Comparison of ENCODE assay signal across 14 cellular contexts in the genomic region with DNA sequence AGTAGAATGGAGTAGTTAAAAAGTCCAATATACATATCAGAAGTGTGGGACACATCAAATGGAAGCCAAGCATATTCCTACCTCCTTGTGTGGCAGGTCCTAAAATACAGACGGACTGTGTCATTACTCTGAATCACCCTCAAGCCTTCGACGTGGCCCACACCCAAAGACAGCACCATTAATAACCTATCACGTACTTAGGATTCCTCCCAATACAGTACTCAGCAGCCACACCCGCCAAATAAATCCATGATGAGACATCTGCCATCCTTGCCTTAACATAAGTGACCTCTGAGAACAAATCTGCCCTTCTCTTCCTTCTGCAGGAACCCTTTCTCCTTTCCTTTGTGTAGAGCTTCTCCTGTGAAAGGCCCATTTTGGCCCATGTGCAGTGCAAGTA. TPM values are rescaled to one million over a fixed set of nuclear protein-coding genes. Genes with fewer than 3 reads are reported as not detected.
DNase-seq lines count a peak whose midpoint lies in the region; ATAC-seq, FAIRE-seq and TF ChIP-seq lines count a peak whose summit lies in the region.
"Had no signal": no experiment of that assay in that cellular context is flagged by ENCODE, and none has a peak within 500 bp of the region (broad histone marks: within the 10 kb centered on the region; RNA-seq: fewer than 3 reads in every experiment).

No MANE protein-coding gene starts in this region.

- peak overlapping the region; percentile 91 for H3K27ac Mint-ChIP-seq in HFFc6
- H3K27ac Mint-ChIP-seq: activated B cell treated with CpG ODN at 0.5 μM for 24 hours; effector memory CD8-positive, alpha-beta T cell had no signal

- H3K27me3 Mint-ChIP-seq in HFFc6 (ENCODE audit: insufficient read depth), result peaks cover 3% of the 10 kb centered on the region; the same call in 1 of the 2 replicates
- H3K27me3 Mint-ChIP-seq: activated B cell treated with CpG ODN at 0.5 μM for 24 hours; effector memory CD8-positive, alpha-beta T cell had no signal

- peak in 1 of 2 experiments; percentile 22; a peak in 1 of 5 replicates for TF ChIP-seq EP300 in A549 (IDR thresholded peaks at IDR 0.05)
- TF ChIP-seq EP300 in HepG2 (IDR thresholded peaks at IDR 0.05; ENCODE audit: low read depth in 2 of 2, low read length in 2 of 2), result no peak
- TF ChIP-seq EP300 in HepG2 (CRISPR knock-in tag; IDR thresholded peaks at IDR 0.05; ENCODE audit: borderline replicate concordance), result no peak

- ATAC-seq in A549 (peak; percentile 88 to 91), HepG2 (no peak), GM18519 (IDR thresholded peaks at IDR 0.05; ENCODE audit: low FRiP score, unreplicated experiment) (no peak), GM19467 (IDR thresholded peaks at IDR 0.05; ENCODE audit: unreplicated experiment) (no peak)
- ATAC-seq: effector memory CD8-positive, alpha-beta T cell; lower lobe of right lung had no signal

- DNase-seq in A549 (ENCODE audit: low read depth in 1 of 2, low spot score in 1 of 2), result peak; percentile 73 to 86
- DNase-seq in HFFc6, result peak; percentile 85
- DNase-seq in astrocyte of the spinal cord (ENCODE audit: low read depth, low spot score), result peak; percentile 70
- peak; percentile 70 for DNase-seq in kidney tubule cell (ENCODE audit: low spot score)
- no peak for DNase-seq in HepG2 (ENCODE audit: low spot score)
- no peak for DNase-seq in DMS 273 treated with DMSO at 0.1 percent for 48 hours (lab: John Stamatoyannopoulos, UW)
- DNase-seq: activated B cell treated with CpG ODN at 0.5 μM for 24 hours; activated effector memory CD4-positive, alpha-beta T cell treated with Interleukin-2 at 50 U/mL for 16 hours; effector memory CD8-positive, alpha-beta T cell; lower lobe of right lung; NCI-H1105 treated with DMSO at 0.1 percent for 48 hours had no signal

- H3K36me3 ChIP-seq in HepG2 (replicated peaks in 1 of 2; ENCODE audit: control insufficient read depth in 1 of 2, insufficient read depth in 2 of 2, low read length in 2 of 2), result no peaks in the 10 kb centered on the region
- H3K36me3 ChIP-seq: lower lobe of right lung had no signal

- intact Hi-C loops in HepG2 (cut with micrococcal nuclease; ENCODE audit: unreplicated experiment), result no loop called here

- peaks cover 71% of the 10 kb centered on the region for H3K4me1 Mint-ChIP-seq in HFFc6 (ENCODE audit: low read depth)

- POLR2A ChIA-PET in A549 (lab: Yijun Ruan, JAX), result interaction anchor here (1.3 kb wide), 1 partner anchor 38 kb away, joined by 3 read pairs; a partner anchor contains a TSS
- POLR2A ChIA-PET in HepG2 (lab: Yijun Ruan, JAX), result no interaction called here

- H3K9me3 ChIP-seq in A549, result peaks cover 15% of the 10 kb centered on the region; the same call in 1 of the 3 replicates
- H3K9me3 ChIP-seq in HepG2 (ENCODE audit: low read length), result no peaks in the 10 kb centered on the region

- no peak overlapping the region for H3K9ac ChIP-seq in HepG2 (ENCODE audit: insufficient read depth, low read depth, low read length)

- H3K4me2 ChIP-seq in A549 (peak overlapping the region; percentile 55), HepG2 (ENCODE audit: low read depth, low read length) (no peak overlapping the region)

- no peaks in the 10 kb centered on the region for H3K27me3 ChIP-seq in HepG2 (ENCODE audit: control insufficient read depth in 1 of 2, insufficient read depth in 2 of 2, low read length in 2 of 2)

- peaks cover 6% of the 10 kb centered on the region for H3K9me3 Mint-ChIP-seq in HFFc6
- H3K9me3 Mint-ChIP-seq: effector memory CD8-positive, alpha-beta T cell had no signal

- peaks cover 26% of the 10 kb centered on the region for H3K36me3 Mint-ChIP-seq in HFFc6 (ENCODE audit: low read depth)

- TF ChIP-seq POLR2A in A549 (IDR thresholded peaks at IDR 0.05; ENCODE audit: low read length) (no peak), HepG2 (IDR thresholded peaks at IDR 0.05; ENCODE audit: insufficient read depth in 1 of 2, low read depth in 2 of 2, low read length in 2 of 2) (no peak)

- FAIRE-seq in A549 (lab: Jason Lieb, UNC) (peak; percentile 63), HepG2 (lab: Jason Lieb, UNC) (no peak)

- no peak overlapping the region for H2AFZ ChIP-seq in HepG2 (ENCODE audit: low read length)

- CTCF ChIA-PET in A549 (lab: Yijun Ruan, JAX) (interaction anchor here (1.2 kb wide), 1 partner anchor 112 kb away, joined by 4 read pairs; no protein-coding TSS in a partner anchor), HepG2 (lab: Yijun Ruan, JAX; ENCODE audit: low intra/inter-chr PET ratio, low total read pairs) (no interaction called here)

- peaks cover 37% of the 10 kb centered on the region for H4K20me1 ChIP-seq in HepG2 (ENCODE audit: insufficient read depth, low read length)

- BruUV-seq in HepG2 (replicated peaks; lab: Mats Ljungman, UMichigan), result no TSS peak

- H3K4me3 ChIP-seq in A549 (no peak overlapping the region), astrocyte of the spinal cord (ENCODE audit: low read depth, low read length) (no peak overlapping the region), HepG2 (replicated peaks in 1 of 3; ENCODE audit: insufficient read depth in 1 of 3, low read depth in 2 of 3, low read length in 3 of 3) (no peak overlapping the region)
- H3K4me3 ChIP-seq: lower lobe of right lung had no signal

- peak overlapping the region; percentile 52 to 76 for H3K27ac ChIP-seq in A549
- no peak overlapping the region for H3K27ac ChIP-seq in HepG2 (ENCODE audit: extremely low read length, insufficient read depth, low read length)
- H3K27ac ChIP-seq: C4-2B, lower lobe of right lung had no signal

- WGBS in A549 (ENCODE audit: missing lambda C conversion rate), result 7% methylated on average over 5 of the region's 5 CpGs
- 96% methylated on average over 5 of the region's 5 CpGs for WGBS in HepG2 (ENCODE audit: low lambda C conversion rate)

- H3K79me2 ChIP-seq in HepG2 (ENCODE audit: insufficient read depth, low read length), result peaks cover 88% of the 10 kb centered on the region

- no peak for TF ChIP-seq RAD21 in A549 (conservative IDR thresholded peaks at IDR 0.05 in 1 of 2, IDR thresholded peaks at IDR 0.05 in 1 of 2)
- no peak for TF ChIP-seq RAD21 in HepG2 (CRISPR knock-in tag; IDR thresholded peaks at IDR 0.05)

- H3K4me1 ChIP-seq in A549, result peaks cover 64% of the 10 kb centered on the region
- H3K4me1 ChIP-seq in HepG2 (ENCODE audit: insufficient read depth, low read length), result peaks cover 22% of the 10 kb centered on the region

- TF ChIP-seq CTCF in A549 (IDR thresholded peaks at IDR 0.05) (no peak), HFFc6 (IDR thresholded peaks at IDR 0.05) (no peak), astrocyte of the spinal cord (IDR thresholded peaks at IDR 0.05; ENCODE audit: low read depth, low read length) (no peak), HepG2 (CRISPR knock-in tag; IDR thresholded peaks at IDR 0.05) (no peak)

- peak overlapping the region; percentile 70 for H3K4me3 Mint-ChIP-seq in HFFc6
- H3K4me3 Mint-ChIP-seq: activated B cell treated with CpG ODN at 0.5 μM for 24 hours; effector memory CD8-positive, alpha-beta T cell had no signal

- in situ Hi-C loops in astrocyte of the spinal cord (cut with HindIII; ENCODE audit: low sequenced_read_pairs), result no loop called here
- in situ Hi-C loops in HepG2 (cut with HindIII; ENCODE audit: extremely low pct_ligation_motif_present, low pct_unique_long_range_greater_than_20kb), result no loop called here

TF ChIP-seq in A549, 52 proteins besides CTCF, POLR2A, EP300 and RAD21 (continues in another document):
- peak; percentile 39; the same call in 1 of the 2 replicates for TF ChIP-seq FOSL2 (IDR thresholded peaks at IDR 0.05)
- peak; percentile 72 for TF ChIP-seq FOSL2 (CRISPR knock-in tag; IDR thresholded peaks at IDR 0.05)
- no peak for TF ChIP-seq TFCP2L1 (CRISPR knock-in tag; IDR thresholded peaks at IDR 0.05)

TF ChIP-seq in HepG2, 621 proteins besides CTCF, POLR2A, EP300 and RAD21 (continues in another document):
- TF ChIP-seq ZNF160 (CRISPR knock-in tag; IDR thresholded peaks at IDR 0.05) (no peak), CREB1 (IDR thresholded peaks at IDR 0.05) (no peak), CREB1 (CRISPR knock-in tag; IDR thresholded peaks at IDR 0.05) (no peak), HOXA3 (CRISPR knock-in tag; IDR thresholded peaks at IDR 0.05) (no peak), TOE1 (CRISPR knock-in tag; IDR thresholded peaks at IDR 0.05) (no peak), HNRNPUL1 (IDR thresholded peaks at IDR 0.05; ENCODE audit: low read depth, low read length) (no peak), ZFYVE20 (CRISPR knock-in tag; IDR thresholded peaks at IDR 0.05; ENCODE audit: borderline replicate concordance, low read depth) (no peak)

RNA-seq across cellular contexts. Expression of a gene that starts 38.8 kb away (rescaled TPM):
- polyA plus RNA-seq in A549 (2011; rRNA removed), result 100 and 117 TPM in 2 replicates
- polyA plus RNA-seq in A549 (2012; cell fraction: cytosol; rRNA removed), result 38.3 and 54.8 TPM in 2 replicates
- 25.3 and 26.8 TPM in 2 replicates for polyA plus RNA-seq in A549 (2012; cell fraction: nucleus; rRNA removed)
- polyA plus RNA-seq in A549 (2017; fragmentation: RNase III; extraction: RNeasy Plus Mini Kit Qiagen cat#74134 plus additional on column Dnase treatment), result 76.3 to 86.2 TPM (median 78.5 TPM) in 3 replicates
- 47.7 and 50.8 TPM in 2 replicates for polyA minus RNA-seq in A549 (2011; rRNA and poly(A)+ RNA removed)
- total RNA-seq in HFFc6 (2021; fragmentation: NEBNext Ultra II Directional; extraction: Animal tissue kit (Norgen Biotek cat#: 25700)), result 10 to 100 TPM; 56.3 to 73.1 (median 62.6) TPM
- total RNA-seq in HepG2 (2016; rRNA removed; fragmentation: Illumina TruSeq; extraction: Trizol), result 42.6 and 49.8 TPM in 2 replicates
- 25.2 and 26.2 TPM in 2 replicates for total RNA-seq in HepG2 (2016; cell fraction: cytosol; rRNA removed; fragmentation: Illumina TruSeq; extraction: Trizol; ENCODE audit: low read depth)
- total RNA-seq in HepG2 (2016; cell fraction: insoluble cytoplasmic fraction; rRNA removed; fragmentation: Illumina TruSeq; extraction: Trizol), result 40.8 and 52.8 TPM in 2 replicates
- 31.5 and 33.2 TPM in 2 replicates for total RNA-seq in HepG2 (2016; cell fraction: membrane; rRNA removed; fragmentation: Illumina TruSeq; extraction: Trizol)
- total RNA-seq in HepG2 (2016; cell fraction: nucleus; rRNA removed; fragmentation: Illumina TruSeq; extraction: Trizol), result 21.4 and 24.8 TPM in 2 replicates
- polyA plus RNA-seq in HepG2 (2011; rRNA removed), result 23.8 and 27.9 TPM in 2 replicates
- polyA plus RNA-seq in HepG2 (2011; cell fraction: cytosol; rRNA removed), result 13.1 and 17.7 TPM in 2 replicates
- polyA plus RNA-seq in HepG2 (2011; cell fraction: nucleus; rRNA removed), result 8.2 and 9.0 TPM in 2 replicates
- 25.8 and 29.5 TPM in 2 replicates for polyA plus RNA-seq in HepG2 (2012)
- 8.2 and 10.4 TPM in 2 replicates for polyA plus RNA-seq in HepG2 (2016; cell fraction: cytosol; fragmentation: Illumina TruSeq; extraction: Trizol; ENCODE audit: low read depth)
- polyA plus RNA-seq in HepG2 (2016; cell fraction: insoluble cytoplasmic fraction; fragmentation: Illumina TruSeq; extraction: Trizol; ENCODE audit: low read depth), result 65.7 and 70.2 TPM in 2 replicates
- 21.4 and 22.3 TPM in 2 replicates for polyA plus RNA-seq in HepG2 (2016; cell fraction: membrane; fragmentation: Illumina TruSeq; extraction: Trizol; ENCODE audit: low read depth)
- 32.4 and 34.7 TPM in 2 replicates for polyA plus RNA-seq in HepG2 (2016; cell fraction: nucleus; fragmentation: Illumina TruSeq; extraction: Trizol; ENCODE audit: insufficient read depth, low read depth)
- 18.4 and 18.9 TPM in 2 replicates for polyA minus RNA-seq in HepG2 (2011; rRNA and poly(A)+ RNA removed; ENCODE audit: low replicate concordance)
- 25.8 and 28.5 TPM in 2 replicates for polyA minus RNA-seq in HepG2 (2011; cell fraction: cytosol; rRNA and poly(A)+ RNA removed)
- 19.7 and 20.6 TPM in 2 replicates for polyA minus RNA-seq in HepG2 (2011; cell fraction: nucleus; rRNA and poly(A)+ RNA removed)

Comparison
In these comparisons a context has a peak if more than half of its experiments do, and no peak if none do; other contexts are left out.
1. ATAC-seq: peak in A549 (2 of 2); none in HepG2 (single experiment), GM18519 (single experiment) and GM19467 (single experiment).
2. DNase-seq: peak in A549 (2 of 2), HFFc6 (single experiment), astrocyte of the spinal cord (single experiment) and kidney tubule cell (single experiment); none in HepG2 (single experiment) and DMS 273 treated with DMSO at 0.1 percent for 48 hours (single experiment).